In the genomic region with DNA sequence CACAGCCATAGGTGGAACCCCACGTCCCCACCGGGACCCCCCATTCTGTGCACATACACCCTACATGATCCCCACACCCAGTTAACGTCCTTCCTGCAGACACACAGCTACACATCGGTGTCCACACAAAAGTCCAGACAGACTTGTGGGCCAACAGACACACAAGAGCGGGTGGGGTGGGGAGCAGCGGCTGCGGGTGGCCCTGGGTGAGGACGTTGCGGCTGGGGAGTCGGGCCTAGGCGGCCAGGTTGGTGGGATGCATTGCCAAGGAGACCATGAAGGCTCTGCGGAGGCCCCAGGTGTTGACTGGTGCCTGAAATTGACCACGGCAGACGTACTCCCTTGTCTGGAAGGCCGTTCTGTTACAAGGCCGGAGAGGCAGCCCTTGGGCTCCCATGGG, we compare ENCODE assay signal across 24 cellular contexts. TPM values are rescaled to one million over a fixed set of nuclear protein-coding genes. Genes with fewer than 3 reads are reported as not detected.
"Had no signal": no experiment of that assay in that cellular context is flagged by ENCODE, and none has a peak within 500 bp of the region (broad histone marks: within the 10 kb centered on the region; RNA-seq: fewer than 3 reads in every experiment).

No MANE protein-coding gene starts in this region.

- H3K9me3 ChIP-seq: esophagus squamous epithelium, heart right ventricle, right lobe of liver, thoracic aorta, tibial nerve, upper lobe of right lung, uterus had no signal

- H3K9ac ChIP-seq: parathyroid adenoma had no signal

- H2AFZ ChIP-seq: parathyroid adenoma had no signal

- H3K27ac ChIP-seq: esophagus squamous epithelium, heart right ventricle, parathyroid adenoma, right lobe of liver, thoracic aorta, tibial nerve, upper lobe of right lung, uterus had no signal

- DNase-seq: cortex of kidney; effector memory CD8-positive, alpha-beta T cell; erythroblast; esophagus squamous epithelium; foreskin melanocyte; glutamatergic neuron; heart right ventricle; hippocampal formation; natural killer cell; right lobe of liver; small intestine; stimulated activated CD4-positive, alpha-beta T cell treated with anti-CD3 and anti-CD28 coated beads, Interleukin-15, amount 100 ng/mL, for 24 hours; stimulated activated CD4-positive, alpha-beta T cell treated with anti-CD3 and anti-CD28 coated beads, Interleukin-2, amount 100 ng/mL, for 48 hours; stimulated activated naive B cell treated with anti-CD40 and anti-IgM and Interleukin-4, amounts not matched to agents 10 μg/mL and 1 μg/mL and 100 μg/mL, for 72 hours; upper lobe of right lung; uterus had no signal

- H3K27me3 Mint-ChIP-seq: effector memory CD8-positive, alpha-beta T cell; stimulated activated naive CD8-positive, alpha-beta T cell treated with anti-CD3 and anti-CD28 coated beads, Interleukin-15, Interleukin-2, amounts not matched to agents 100 ng/mL and 50 ng/mL, for 24 hours had no signal

- H3K36me3 Mint-ChIP-seq: memory B cell; natural killer cell; stimulated activated naive B cell treated with anti-CD40 and anti-IgM and Interleukin-4, amounts not matched to agents 10 μg/mL and 1 μg/mL and 100 μg/mL, for 72 hours had no signal

- H3K27ac Mint-ChIP-seq: effector memory CD8-positive, alpha-beta T cell; memory B cell; natural killer cell; progenitor cell of endocrine pancreas; stimulated activated naive B cell treated with anti-CD40 and anti-IgM and Interleukin-4, amounts not matched to agents 10 μg/mL and 1 μg/mL and 100 μg/mL, for 72 hours; stimulated activated naive CD8-positive, alpha-beta T cell treated with anti-CD3 and anti-CD28 coated beads, Interleukin-15, Interleukin-2, amounts not matched to agents 100 ng/mL and 50 ng/mL, for 24 hours had no signal

- H3K4me3 ChIP-seq: esophagus squamous epithelium, heart right ventricle, lung, right lobe of liver, thoracic aorta, tibial nerve, upper lobe of right lung, uterus had no signal

- H3K4me1 ChIP-seq: parathyroid adenoma, right lobe of liver, uterus had no signal

- H3K79me2 ChIP-seq: parathyroid adenoma had no signal

- H3K27me3 ChIP-seq: right lobe of liver, upper lobe of right lung, uterus had no signal

- H3K4me3 Mint-ChIP-seq: effector memory CD8-positive, alpha-beta T cell; memory B cell; natural killer cell; stimulated activated naive B cell treated with anti-CD40 and anti-IgM and Interleukin-4, amounts not matched to agents 10 μg/mL and 1 μg/mL and 100 μg/mL, for 72 hours; stimulated activated naive CD8-positive, alpha-beta T cell treated with anti-CD3 and anti-CD28 coated beads, Interleukin-15, Interleukin-2, amounts not matched to agents 100 ng/mL and 50 ng/mL, for 24 hours had no signal

- H3K9me3 Mint-ChIP-seq: effector memory CD8-positive, alpha-beta T cell; memory B cell; natural killer cell; stimulated activated naive B cell treated with anti-CD40 and anti-IgM and Interleukin-4, amounts not matched to agents 10 μg/mL and 1 μg/mL and 100 μg/mL, for 72 hours; stimulated activated naive CD8-positive, alpha-beta T cell treated with anti-CD3 and anti-CD28 coated beads, Interleukin-15, Interleukin-2, amounts not matched to agents 100 ng/mL and 50 ng/mL, for 24 hours had no signal

- H3K36me3 ChIP-seq: esophagus squamous epithelium, heart right ventricle, right lobe of liver, thoracic aorta, tibial nerve, upper lobe of right lung, uterus had no signal

RNA-seq across cellular contexts. Expression of gene DPEP1, which starts 8.7 kb away (rescaled TPM):
- total RNA-seq: heart right ventricle, mononuclear cell, natural killer cell, thoracic aorta had no signal

RNA-seq across cellular contexts. Expression of gene CPNE7, which starts 29.2 kb away (rescaled TPM):
- total RNA-seq: thoracic aorta had no signal
